Comparison of ENCODE assay signal across 30 cellular contexts in genomic region chr6:166692723-166693302, GRCh38.
"Had no signal": no experiment of that assay in that cellular context is flagged by ENCODE, and none has a peak within 500 bp of the region (broad histone marks: within the 10 kb centered on the region; RNA-seq: fewer than 3 reads in every experiment).

No MANE protein-coding gene starts in this region.

- ATAC-seq: effector memory CD8-positive, alpha-beta T cell; left colon; naive thymus-derived CD8-positive, alpha-beta T cell; right cardiac atrium; stimulated activated naive CD8-positive, alpha-beta T cell treated with anti-CD3 and anti-CD28 coated beads, Interleukin-15, Interleukin-2, amounts not matched to agents 100 U/mL and 50 U/mL, for 24 hours; WTC11 had no signal

- H3K4me3 ChIP-seq: neural progenitor cell, skin epidermis, thoracic aorta, vagina had no signal

- H3K27ac ChIP-seq: brain microvascular endothelial cell, neural progenitor cell, parathyroid adenoma, skin epidermis, thoracic aorta, vagina had no signal

- H3K4me1 ChIP-seq: parathyroid adenoma had no signal

- DNase-seq: activated CD4-positive, alpha-beta memory T cell treated with anti-CD3 and anti-CD28 coated beads, Interleukin-2, amount 10 ng/mL, durations not matched to agents 7 days and 5 days; activated CD4-positive, alpha-beta T cell treated with anti-CD3 and anti-CD28 coated beads for 1 hour; activated CD4-positive, alpha-beta T cell treated with anti-CD3 and anti-CD28 coated beads, Interleukin-2, amount 10 ng/mL, durations not matched to agents 7 days and 5 days; activated CD8-positive, alpha-beta memory T cell treated with anti-CD3 and anti-CD28 coated beads, Interleukin-2, amount 50 U/mL, for 48 hours; activated gamma-delta T cell treated with Interleukin-2 at 50 U/mL for 16 hours; activated naive CD4-positive, alpha-beta T cell treated with anti-CD3 and anti-CD28 coated beads, Interleukin-2, amount 50 U/mL, for 16 hours; activated T-cell treated with anti-CD3 and anti-CD28 coated beads, Interleukin-2, amount 50 U/mL, for 24 hours; amniotic stem cell; brain microvascular endothelial cell; cortex of kidney; effector memory CD8-positive, alpha-beta T cell; head of caudate nucleus; hypothalamus; immature natural killer cell; kidney; left colon; naive thymus-derived CD8-positive, alpha-beta T cell; occipital lobe; right cardiac atrium; stimulated activated CD4-positive, alpha-beta T cell treated with anti-CD3 and anti-CD28 coated beads, Interleukin-12 subunit alpha, Interleukin-12 subunit beta, amount 100 ng/mL, for 4 hours; stimulated activated CD4-positive, alpha-beta T cell treated with anti-CD3 and anti-CD28 coated beads, Interleukin-4, amount 100 ng/mL, for 1 hour; stimulated activated naive CD8-positive, alpha-beta T cell treated with anti-CD3 and anti-CD28 coated beads, Interleukin-15, Interleukin-2, amounts not matched to agents 100 U/mL and 50 U/mL, for 24 hours; T-helper 2 cell; trophoblast cell had no signal

- H3K27me3 ChIP-seq: brain microvascular endothelial cell, neural progenitor cell, vagina had no signal

- H3K9me3 ChIP-seq: thoracic aorta, vagina had no signal

- H3K36me3 ChIP-seq: brain microvascular endothelial cell, neural progenitor cell, thoracic aorta, vagina had no signal
